In genomic region chr17:79135628-79136405, GRCh38 we compare ENCODE assay signal across 14 cellular contexts.
DNase-seq lines count a peak whose midpoint lies in the region; FAIRE-seq and TF ChIP-seq lines count a peak whose summit lies in the region.
"Had no signal": no experiment of that assay in that cellular context is flagged by ENCODE, and none has a peak within 500 bp of the region (broad histone marks: within the 10 kb centered on the region; RNA-seq: fewer than 3 reads in every experiment).

No MANE protein-coding gene starts in this region.

- intact Hi-C loops in left ventricle myocardium inferior (cut with micrococcal nuclease) = no loop called here

- no peaks in the 10 kb centered on the region for H3K9me3 ChIP-seq in BLaER1 treated with 17β-estradiol and CSF1 and Interleukin-3, amounts not matched to agents 10 nM and 100 nM (replicated peaks in 1 of 11)
- H3K9me3 ChIP-seq in WERI-Rb-1 (ENCODE audit: severe bottlenecking) (no peaks in the 10 kb centered on the region), left ventricle myocardium inferior (replicated peaks) (no peaks in the 10 kb centered on the region)
- no peaks in the 10 kb centered on the region for H3K9me3 ChIP-seq in CD8-positive, alpha-beta memory T cell (ENCODE audit: low read length)
- H3K9me3 ChIP-seq: A549, BE2C, HAP-1 had no signal

- H3K36me3 Mint-ChIP-seq in CD8-positive, alpha-beta memory T cell = no peaks in the 10 kb centered on the region

- no peaks in the 10 kb centered on the region for H3K36me3 ChIP-seq in BLaER1 treated with 17β-estradiol and CSF1 and Interleukin-3, amounts not matched to agents 10 nM and 100 nM
- H3K36me3 ChIP-seq in H7 (replicated peaks; ENCODE audit: control insufficient read depth, insufficient read depth, low read length) (no peaks in the 10 kb centered on the region), WERI-Rb-1 (peaks cover 5% of the 10 kb centered on the region), left ventricle myocardium inferior (no peaks in the 10 kb centered on the region)
- no peaks in the 10 kb centered on the region for H3K36me3 ChIP-seq in CD8-positive, alpha-beta memory T cell (ENCODE audit: insufficient read depth, low read length)
- H3K36me3 ChIP-seq: BE2C, HAP-1 had no signal

- peak overlapping the region in 2 of 11 experiments; percentile 21 to 26; a peak in 2 of 22 replicates for H3K9ac ChIP-seq in BLaER1 treated with 17β-estradiol and CSF1 and Interleukin-3, amounts not matched to agents 10 nM and 100 nM

- peaks cover 0 to 61% (median 15%) of the 10 kb centered on the region in 11 experiments; a peak in 10 of 22 replicates for H4K20me1 ChIP-seq in BLaER1 treated with 17β-estradiol and CSF1 and Interleukin-3, amounts not matched to agents 10 nM and 100 nM

- no peaks in the 10 kb centered on the region for H3K9me3 Mint-ChIP-seq in CD8-positive, alpha-beta memory T cell

- no peak for TF ChIP-seq CTCF in WERI-Rb-1 (IDR thresholded peaks at IDR 0.05; ENCODE audit: low read depth, low read length)
- TF ChIP-seq CTCF in left ventricle myocardium inferior (IDR thresholded peaks at IDR 0.05; ENCODE audit: borderline replicate concordance) = no peak

- CTCF ChIA-PET in CD8-positive, alpha-beta memory T cell (lab: Charles Lee) = no interaction called here

- no peaks in the 10 kb centered on the region for H3K4me1 Mint-ChIP-seq in CD8-positive, alpha-beta memory T cell

- H3K27ac Mint-ChIP-seq in CD8-positive, alpha-beta memory T cell = no peak overlapping the region

- FAIRE-seq in urothelium cell line (lab: Jason Lieb, UNC) = peak; percentile 13
- FAIRE-seq: A549, GM12878, K562 had no signal

- no peak overlapping the region; a peak in 1 of 20 replicates for H3K4me3 ChIP-seq in BLaER1 treated with 17β-estradiol and CSF1 and Interleukin-3, amounts not matched to agents 10 nM and 100 nM
- no peak overlapping the region for H3K4me3 ChIP-seq in H7 (ENCODE audit: insufficient read depth, low read depth, low read length)
- no peak overlapping the region for H3K4me3 ChIP-seq in WERI-Rb-1 (ENCODE audit: low read depth, low read length)
- H3K4me3 ChIP-seq in left ventricle myocardium inferior = no peak overlapping the region
- H3K4me3 ChIP-seq in CD8-positive, alpha-beta memory T cell (ENCODE audit: low read length) = no peak overlapping the region
- H3K4me3 ChIP-seq: A549, GM12878, HAP-1, K562 had no signal

- peaks cover 6 to 20% of the 10 kb centered on the region in 2 donors for H3K27me3 Mint-ChIP-seq in CD8-positive, alpha-beta memory T cell

- POLR2A ChIA-PET in CD8-positive, alpha-beta memory T cell (lab: Charles Lee) = no interaction called here

- no peak overlapping the region for H3K4me3 Mint-ChIP-seq in CD8-positive, alpha-beta memory T cell

- peak overlapping the region in 9 of 11 experiments; percentile 26 to 99 (median 89); a peak in 18 of 22 replicates for H3K4me2 ChIP-seq in BLaER1 treated with 17β-estradiol and CSF1 and Interleukin-3, amounts not matched to agents 10 nM and 100 nM
- H3K4me2 ChIP-seq: A549 had no signal

- peak; percentile 64 for DNase-seq in H7
- peak; percentile 78 for DNase-seq in WERI-Rb-1
- no peak for DNase-seq in urothelium cell line (ENCODE audit: low spot score)
- DNase-seq in left ventricle myocardium inferior = no peak
- DNase-seq in CD8-positive, alpha-beta memory T cell = no peak
- DNase-seq: BE2C, DMS53, GOT3 had no signal

- peaks cover 0 to 41% (median 16%) of the 10 kb centered on the region in 11 experiments; a peak in 15 of 22 replicates for H3K27me3 ChIP-seq in BLaER1 treated with 17β-estradiol and CSF1 and Interleukin-3, amounts not matched to agents 10 nM and 100 nM
- no peaks in the 10 kb centered on the region for H3K27me3 ChIP-seq in H7 (ENCODE audit: control insufficient read depth, insufficient read depth, low read length)
- H3K27me3 ChIP-seq in WERI-Rb-1 (ENCODE audit: insufficient read depth, low read depth, severe bottlenecking) = no peaks in the 10 kb centered on the region
- peaks cover 99% of the 10 kb centered on the region for H3K27me3 ChIP-seq in left ventricle myocardium inferior (ENCODE audit: low read depth)
- no peaks in the 10 kb centered on the region for H3K27me3 ChIP-seq in CD8-positive, alpha-beta memory T cell (ENCODE audit: insufficient read depth, low read length, poor library complexity, severe bottlenecking)

- no peak overlapping the region for H3K27ac ChIP-seq in BLaER1 treated with 17β-estradiol and CSF1 and Interleukin-3, amounts not matched to agents 10 nM and 100 nM
- H3K27ac ChIP-seq in WERI-Rb-1 = peak overlapping the region; percentile 54
- H3K27ac ChIP-seq in left ventricle myocardium inferior (replicated peaks) = no peak overlapping the region
- no peak overlapping the region for H3K27ac ChIP-seq in CD8-positive, alpha-beta memory T cell (ENCODE audit: low read depth, low read length)
- H3K27ac ChIP-seq: A549, HL-60 had no signal

- H3K4me1 ChIP-seq in BLaER1 treated with 17β-estradiol and CSF1 and Interleukin-3, amounts not matched to agents 10 nM and 100 nM = peaks cover 18 to 84% (median 79%) of the 10 kb centered on the region in 10 experiments
- peaks cover 6% of the 10 kb centered on the region for H3K4me1 ChIP-seq in left ventricle myocardium inferior
- no peaks in the 10 kb centered on the region for H3K4me1 ChIP-seq in CD8-positive, alpha-beta memory T cell (ENCODE audit: insufficient read depth, low read length)
- H3K4me1 ChIP-seq: A549, BE2C, HAP-1 had no signal

Comparison
In these comparisons a context has a peak if more than half of its experiments do, and no peak if none do; other contexts are left out.
1. DNase-seq: peak in H7 (single experiment) and WERI-Rb-1 (single experiment); none in urothelium cell line (single experiment), left ventricle myocardium inferior (single experiment) and CD8-positive, alpha-beta memory T cell (0 of 5).